ENCODE assay signal across 8 cellular contexts in the genomic region with DNA sequence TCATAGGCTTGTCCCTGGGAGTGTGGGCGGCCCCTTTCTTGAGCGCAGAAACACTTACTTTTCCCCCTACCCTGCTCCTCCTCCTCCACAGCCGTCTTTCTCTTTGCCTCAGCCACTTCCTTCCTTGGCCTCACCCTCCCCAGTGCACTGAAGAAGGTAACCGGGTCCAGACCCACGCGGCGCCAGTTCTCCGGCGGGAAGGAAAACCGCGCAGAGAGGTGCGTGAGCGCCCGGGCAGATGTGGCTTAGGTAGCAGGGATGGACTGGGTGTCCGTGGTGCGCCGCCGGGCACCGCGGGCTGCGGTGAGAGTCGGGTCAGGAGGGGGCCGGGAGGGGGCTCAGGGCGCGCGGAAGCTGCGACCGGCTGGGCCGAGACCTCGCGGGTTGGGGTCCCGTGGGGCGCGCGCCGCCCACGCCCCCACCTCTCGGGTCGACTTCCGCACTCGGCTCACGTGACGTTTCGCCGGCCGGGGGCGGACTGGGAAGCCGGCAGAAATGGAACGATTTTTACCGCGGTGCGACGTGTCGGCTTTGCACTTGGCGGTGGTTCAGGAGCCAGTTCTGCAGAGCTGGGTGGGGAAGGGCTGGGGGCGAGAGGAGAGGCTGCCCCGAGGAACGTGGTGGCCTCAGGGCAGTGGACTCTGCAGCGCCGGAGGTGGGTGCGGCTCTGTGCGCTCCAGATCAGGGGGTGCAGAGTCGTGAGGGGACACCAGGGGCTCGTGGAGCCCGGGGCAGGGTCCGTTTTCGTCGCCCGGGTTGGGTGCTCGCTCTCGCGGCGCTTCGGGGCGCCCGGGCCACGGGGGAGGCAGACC. TPM values are rescaled to one million over a fixed set of nuclear protein-coding genes. Genes with fewer than 3 reads are reported as not detected.
DNase-seq lines count a peak whose midpoint lies in the region; ATAC-seq and TF ChIP-seq lines count a peak whose summit lies in the region.

A gene with protein sequence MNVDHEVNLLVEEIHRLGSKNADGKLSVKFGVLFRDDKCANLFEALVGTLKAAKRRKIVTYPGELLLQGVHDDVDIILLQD (plus strand): TSS at position 88 of the 812 bp plus-strand sequence. CDS start 5,416 bp downstream, outside the sequence.

- peak within 1 kb of the TSS; percentile 81 to 99 (median 90) for H3K4me3 ChIP-seq in BLaER1 treated with 17β-estradiol and CSF1 and Interleukin-3, amounts not matched to agents 10 nM and 100 nM

- DNase-seq in GM19240 (ENCODE audit: insufficient read length, low spot score) (peak; percentile 59), NOMO-1 treated with dmso at 0.1 percent for 144 hours (lab: John Stamatoyannopoulos, UW; ENCODE audit: unreplicated experiment) (peak; percentile 84), endothelial cell (ENCODE audit: low spot score) (peak; percentile 64), midbrain (lab: John Stamatoyannopoulos, UW) (peak; percentile 23)
- DNase-seq in activated CD8-positive, alpha-beta memory T cell treated with anti-CD3 and anti-CD28 coated beads, Interleukin-2, amount 10 ng/mL, durations not matched to agents 7 days and 5 days: peak; percentile 88
- DNase-seq in stimulated activated CD8-positive, alpha-beta memory T cell treated with anti-CD3 and anti-CD28 coated beads, Interleukin-2, amount 100 ng/mL, for 1 hour (ENCODE audit: low read depth in 2 of 2): peak; percentile 41 to 57

- H4K20me1 ChIP-seq in BLaER1 treated with 17β-estradiol and CSF1 and Interleukin-3, amounts not matched to agents 10 nM and 100 nM: peaks cover 13 to 45% (median 25%) of the 10 kb centered on the region in 11 experiments; a peak in 20 of 22 replicates

- H3K4me3 Mint-ChIP-seq in activated CD8-positive, alpha-beta memory T cell treated with anti-CD3 and anti-CD28 coated beads, Interleukin-2, amount 10 ng/mL, durations not matched to agents 7 days and 5 days: no peak within 1 kb of the TSS
- peak within 1 kb of the TSS; percentile 95 for H3K4me3 Mint-ChIP-seq in endothelial cell (ENCODE audit: unreplicated experiment)

- H3K4me2 ChIP-seq in BLaER1 treated with 17β-estradiol and CSF1 and Interleukin-3, amounts not matched to agents 10 nM and 100 nM: peak within 1 kb of the TSS; percentile 82 to 96 (median 92)

- CTCF ChIA-PET in activated CD8-positive, alpha-beta memory T cell treated with anti-CD3 and anti-CD28 coated beads, Interleukin-2, amount 10 ng/mL, durations not matched to agents 7 days and 5 days (lab: Charles Lee): interaction anchor here (0.8 to 3.3 kb wide), 4 partner anchors 10 to 336 kb away, joined by 3 to 20 read pairs (median 3); partner anchors contain the start of gene REPS1

- no peaks in the 10 kb centered on the region for H3K27me3 ChIP-seq in BLaER1 treated with 17β-estradiol and CSF1 and Interleukin-3, amounts not matched to agents 10 nM and 100 nM

- H3K27ac Mint-ChIP-seq in activated CD8-positive, alpha-beta memory T cell treated with anti-CD3 and anti-CD28 coated beads, Interleukin-2, amount 10 ng/mL, durations not matched to agents 7 days and 5 days: peak within 1 kb of the TSS; percentile 83
- peak within 1 kb of the TSS; percentile 94 for H3K27ac Mint-ChIP-seq in endothelial cell (ENCODE audit: unreplicated experiment)

- H3K36me3 Mint-ChIP-seq in activated CD8-positive, alpha-beta memory T cell treated with anti-CD3 and anti-CD28 coated beads, Interleukin-2, amount 10 ng/mL, durations not matched to agents 7 days and 5 days: peaks cover 14% of the 10 kb centered on the region
- H3K36me3 Mint-ChIP-seq in endothelial cell (ENCODE audit: low read depth, unreplicated experiment): peaks cover 10% of the 10 kb centered on the region

- H3K27ac ChIP-seq in BLaER1 treated with 17β-estradiol and CSF1 and Interleukin-3, amounts not matched to agents 10 nM and 100 nM: peak within 1 kb of the TSS; percentile 90 to 99 (median 96)

- peaks cover 24% of the 10 kb centered on the region for H3K4me1 Mint-ChIP-seq in activated CD8-positive, alpha-beta memory T cell treated with anti-CD3 and anti-CD28 coated beads, Interleukin-2, amount 10 ng/mL, durations not matched to agents 7 days and 5 days
- peaks cover 25% of the 10 kb centered on the region for H3K4me1 Mint-ChIP-seq in endothelial cell (ENCODE audit: unreplicated experiment)

- no peak for TF ChIP-seq CTCF in endothelial cell (IDR thresholded peaks at IDR 0.05; ENCODE audit: unreplicated experiment)

- ATAC-seq in HG03460 (IDR thresholded peaks at IDR 0.05; ENCODE audit: unreplicated experiment): peak; percentile 60
- ATAC-seq in activated CD8-positive, alpha-beta memory T cell treated with anti-CD3 and anti-CD28 coated beads, Interleukin-2, amount 10 ng/mL, durations not matched to agents 7 days and 5 days: peak; percentile 83

- H3K9me3 Mint-ChIP-seq in activated CD8-positive, alpha-beta memory T cell treated with anti-CD3 and anti-CD28 coated beads, Interleukin-2, amount 10 ng/mL, durations not matched to agents 7 days and 5 days (ENCODE audit: low read depth): no peaks in the 10 kb centered on the region
- no peaks in the 10 kb centered on the region for H3K9me3 Mint-ChIP-seq in endothelial cell (ENCODE audit: unreplicated experiment)

- peaks cover 8 to 20% (median 15%) of the 10 kb centered on the region in 11 experiments for H3K36me3 ChIP-seq in BLaER1 treated with 17β-estradiol and CSF1 and Interleukin-3, amounts not matched to agents 10 nM and 100 nM

- peak within 1 kb of the TSS; percentile 88 to 99 (median 97) for H3K9ac ChIP-seq in BLaER1 treated with 17β-estradiol and CSF1 and Interleukin-3, amounts not matched to agents 10 nM and 100 nM

- H3K9me3 ChIP-seq in BLaER1 treated with 17β-estradiol and CSF1 and Interleukin-3, amounts not matched to agents 10 nM and 100 nM (replicated peaks in 1 of 11): no peaks in the 10 kb centered on the region

- H3K4me1 ChIP-seq in BLaER1 treated with 17β-estradiol and CSF1 and Interleukin-3, amounts not matched to agents 10 nM and 100 nM: peaks cover 42 to 65% (median 47%) of the 10 kb centered on the region in 10 experiments

- H3K27me3 Mint-ChIP-seq in activated CD8-positive, alpha-beta memory T cell treated with anti-CD3 and anti-CD28 coated beads, Interleukin-2, amount 10 ng/mL, durations not matched to agents 7 days and 5 days: no peaks in the 10 kb centered on the region
- H3K27me3 Mint-ChIP-seq in endothelial cell (ENCODE audit: unreplicated experiment): peaks cover 4% of the 10 kb centered on the region

RNA-seq across cellular contexts. Expression of the gene that starts here (rescaled TPM):
- total RNA-seq in activated CD8-positive, alpha-beta memory T cell treated with anti-CD3 and anti-CD28 coated beads, Interleukin-2, amount 10 ng/mL, durations not matched to agents 7 days and 5 days: 100 to 1,000 TPM in 1 of 2 experiments, 10 to 100 TPM in 1; 98.2 to 124 TPM
- 117 TPM for total RNA-seq in endothelial cell (ENCODE audit: unreplicated experiment)

Comparison
In these comparisons a context has a peak if more than half of its experiments do, and no peak if none do; other contexts are left out.
1. Peak in every context shown above with its lines: DNase-seq, ATAC-seq, H3K4me3 ChIP-seq and H3K27ac ChIP-seq.
2. DNase-seq: peak in every context shown above with its lines; median percentile 88 in activated CD8-positive, alpha-beta memory T cell treated with anti-CD3 and anti-CD28 coated beads, Interleukin-2, amount 10 ng/mL, durations not matched to agents 7 days and 5 days; 84 in NOMO-1 treated with dmso at 0.1 percent for 144 hours; 64 in endothelial cell; 59 in GM19240; 49 in stimulated activated CD8-positive, alpha-beta memory T cell treated with anti-CD3 and anti-CD28 coated beads, Interleukin-2, amount 100 ng/mL, for 1 hour; 23 in midbrain.